ENCODE assay signal across 2 cellular contexts in genomic region chr5:73821003-73821402, GRCh38.
TF ChIP-seq lines count a peak whose summit lies in the region.

No MANE protein-coding gene starts in this region.

TF ChIP-seq in IMR-90, 13 proteins besides CTCF, POLR2A, EP300 and RAD21:
- TF ChIP-seq NFE2L2 (IDR thresholded peaks at IDR 0.05; ENCODE audit: low read depth, low read length) = no peak

TF ChIP-seq in GM12878, 131 proteins besides CTCF, POLR2A, EP300 and RAD21:
- TF ChIP-seq, protein P1, sequence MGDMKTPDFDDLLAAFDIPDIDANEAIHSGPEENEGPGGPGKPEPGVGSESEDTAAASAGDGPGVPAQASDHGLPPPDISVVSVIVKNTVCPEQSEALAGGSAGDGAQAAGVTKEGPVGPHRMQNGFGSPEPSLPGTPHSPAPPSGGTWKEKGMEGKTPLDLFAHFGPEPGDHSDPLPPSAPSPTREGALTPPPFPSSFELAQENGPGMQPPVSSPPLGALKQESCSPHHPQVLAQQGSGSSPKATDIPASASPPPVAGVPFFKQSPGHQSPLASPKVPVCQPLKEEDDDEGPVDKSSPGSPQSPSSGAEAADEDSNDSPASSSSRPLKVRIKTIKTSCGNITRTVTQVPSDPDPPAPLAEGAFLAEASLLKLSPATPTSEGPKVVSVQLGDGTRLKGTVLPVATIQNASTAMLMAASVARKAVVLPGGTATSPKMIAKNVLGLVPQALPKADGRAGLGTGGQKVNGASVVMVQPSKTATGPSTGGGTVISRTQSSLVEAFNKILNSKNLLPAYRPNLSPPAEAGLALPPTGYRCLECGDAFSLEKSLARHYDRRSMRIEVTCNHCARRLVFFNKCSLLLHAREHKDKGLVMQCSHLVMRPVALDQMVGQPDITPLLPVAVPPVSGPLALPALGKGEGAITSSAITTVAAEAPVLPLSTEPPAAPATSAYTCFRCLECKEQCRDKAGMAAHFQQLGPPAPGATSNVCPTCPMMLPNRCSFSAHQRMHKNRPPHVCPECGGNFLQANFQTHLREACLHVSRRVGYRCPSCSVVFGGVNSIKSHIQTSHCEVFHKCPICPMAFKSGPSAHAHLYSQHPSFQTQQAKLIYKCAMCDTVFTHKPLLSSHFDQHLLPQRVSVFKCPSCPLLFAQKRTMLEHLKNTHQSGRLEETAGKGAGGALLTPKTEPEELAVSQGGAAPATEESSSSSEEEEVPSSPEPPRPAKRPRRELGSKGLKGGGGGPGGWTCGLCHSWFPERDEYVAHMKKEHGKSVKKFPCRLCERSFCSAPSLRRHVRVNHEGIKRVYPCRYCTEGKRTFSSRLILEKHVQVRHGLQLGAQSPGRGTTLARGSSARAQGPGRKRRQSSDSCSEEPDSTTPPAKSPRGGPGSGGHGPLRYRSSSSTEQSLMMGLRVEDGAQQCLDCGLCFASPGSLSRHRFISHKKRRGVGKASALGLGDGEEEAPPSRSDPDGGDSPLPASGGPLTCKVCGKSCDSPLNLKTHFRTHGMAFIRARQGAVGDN (IDR thresholded peaks at IDR 0.05) = no peak
- TF ChIP-seq NFYA (IDR thresholded peaks at IDR 0.05; ENCODE audit: borderline replicate concordance, low read depth, low read length) = no peak
- TF ChIP-seq, protein P2, sequence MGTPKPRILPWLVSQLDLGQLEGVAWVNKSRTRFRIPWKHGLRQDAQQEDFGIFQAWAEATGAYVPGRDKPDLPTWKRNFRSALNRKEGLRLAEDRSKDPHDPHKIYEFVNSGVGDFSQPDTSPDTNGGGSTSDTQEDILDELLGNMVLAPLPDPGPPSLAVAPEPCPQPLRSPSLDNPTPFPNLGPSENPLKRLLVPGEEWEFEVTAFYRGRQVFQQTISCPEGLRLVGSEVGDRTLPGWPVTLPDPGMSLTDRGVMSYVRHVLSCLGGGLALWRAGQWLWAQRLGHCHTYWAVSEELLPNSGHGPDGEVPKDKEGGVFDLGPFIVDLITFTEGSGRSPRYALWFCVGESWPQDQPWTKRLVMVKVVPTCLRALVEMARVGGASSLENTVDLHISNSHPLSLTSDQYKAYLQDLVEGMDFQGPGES (IDR thresholded peaks at IDR 0.05) = no peak
